ENCODE assay signal across 20 cellular contexts in genomic region chr19:8519388-8519787, GRCh38. TPM values are rescaled to one million over a fixed set of nuclear protein-coding genes. Genes with fewer than 3 reads are reported as not detected.
A peak's percentile ranks its signal among the peaks of the same experiment; 100 is the strongest.
DNase-seq lines count a peak whose midpoint lies in the region; ATAC-seq lines count a peak whose summit lies in the region.
"Had no signal": no experiment of that assay in that cellular context is flagged by ENCODE, and none has a peak within 500 bp of the region (broad histone marks: within the 10 kb centered on the region; RNA-seq: fewer than 3 reads in every experiment).

No MANE protein-coding gene starts in this region.

- POLR2A ChIA-PET in activated naive CD8-positive, alpha-beta T cell treated with anti-CD3 and anti-CD28 coated beads, Interleukin-2, amount 10 ng/mL, durations not matched to agents 7 days and 5 days (lab: Charles Lee) = interaction anchor here (7.5 to 7.9 kb wide), 2 partner anchors 52 to 59 kb away, joined by 60 to 107 read pairs; partner anchors contain the start of gene MYO1F
- POLR2A ChIA-PET in naive thymus-derived CD4-positive, alpha-beta T cell (lab: Charles Lee) = interaction anchor here (0.6 to 13.9 kb wide), 9 partner anchors 8 to 92 kb away, joined by 3 to 566 read pairs (median 4); partner anchors contain the start of gene MYO1F

- H3K36me3 ChIP-seq in naive thymus-derived CD4-positive, alpha-beta T cell (ENCODE audit: control insufficient read depth in 2 of 3, insufficient read depth in 3 of 3, low read length in 3 of 3) = peaks cover 0 to 2% (median 0%) of the 10 kb centered on the region in 3 experiments

- ATAC-seq in activated naive CD8-positive, alpha-beta T cell treated with anti-CD3 and anti-CD28 coated beads, Interleukin-2, amount 10 ng/mL, durations not matched to agents 7 days and 5 days (ENCODE audit: low read depth) = no peak
- ATAC-seq in T-helper 17 cell = no peak
- no peak for ATAC-seq in naive thymus-derived CD4-positive, alpha-beta T cell
- ATAC-seq in activated CD4-positive, CD25-positive, alpha-beta regulatory T cell treated with anti-CD3 and anti-CD28 coated beads, Interleukin-2, amount 50 U/mL, for 24 hours = no peak

- DNase-seq in T-helper 1 cell (no peak), T-helper 17 cell (no peak), NCI-H2081 treated with DMSO at 0.1 percent for 48 hours (lab: John Stamatoyannopoulos, UW) (no peak)
- no peak for DNase-seq in activated naive CD8-positive, alpha-beta T cell treated with anti-CD3 and anti-CD28 coated beads, Interleukin-2, amount 10 ng/mL, durations not matched to agents 7 days and 5 days
- no peak for DNase-seq in activated naive CD8-positive, alpha-beta T cell treated with anti-CD3 and anti-CD28 coated beads for 36 hours
- DNase-seq in naive thymus-derived CD4-positive, alpha-beta T cell = no peak
- DNase-seq: DMS 273 treated with DMSO at 0.1 percent for 48 hours, GF-D8, NCI-H187, NCI-H446, NCI-H69, SHP77 treated with DMSO at 0.1 percent for 48 hours had no signal

- CTCF ChIA-PET in naive thymus-derived CD4-positive, alpha-beta T cell (lab: Charles Lee) = interaction anchor here (2.6 to 8.3 kb wide), 2 partner anchors 51 to 60 kb away, joined by 14 to 147 read pairs; partner anchors contain the start of gene MYO1F

- H3K27ac ChIP-seq in naive thymus-derived CD4-positive, alpha-beta T cell (ENCODE audit: low read depth, low read length) = peak overlapping the region; percentile 61
- H3K27ac ChIP-seq: 22Rv1 had no signal

- no peaks in the 10 kb centered on the region for H3K9me3 Mint-ChIP-seq in T-helper 1 cell treated with Interleukin-12 subunit alpha and Interleukin-12 subunit beta and Interleukin-4 antibody, amounts not matched to agents 30 μg/mL and 1 μg/mL, for 36 hours
- no peaks in the 10 kb centered on the region for H3K9me3 Mint-ChIP-seq in activated naive CD8-positive, alpha-beta T cell treated with anti-CD3 and anti-CD28 coated beads, Interleukin-2, amount 10 ng/mL, durations not matched to agents 7 days and 5 days
- H3K9me3 Mint-ChIP-seq in activated naive CD8-positive, alpha-beta T cell treated with anti-CD3 and anti-CD28 coated beads for 36 hours = no peaks in the 10 kb centered on the region
- peaks cover 0 to 2% (median 0%) of the 10 kb centered on the region in 11 donors for H3K9me3 Mint-ChIP-seq in naive thymus-derived CD4-positive, alpha-beta T cell

- H3K4me1 Mint-ChIP-seq in T-helper 1 cell treated with Interleukin-12 subunit alpha and Interleukin-12 subunit beta and Interleukin-4 antibody, amounts not matched to agents 30 μg/mL and 1 μg/mL, for 36 hours (ENCODE audit: low read depth) = peaks cover 34% of the 10 kb centered on the region
- H3K4me1 Mint-ChIP-seq in activated naive CD8-positive, alpha-beta T cell treated with anti-CD3 and anti-CD28 coated beads, Interleukin-2, amount 10 ng/mL, durations not matched to agents 7 days and 5 days = peaks cover 34% of the 10 kb centered on the region
- peaks cover 21% of the 10 kb centered on the region for H3K4me1 Mint-ChIP-seq in activated naive CD8-positive, alpha-beta T cell treated with anti-CD3 and anti-CD28 coated beads for 36 hours
- peaks cover 35% of the 10 kb centered on the region for H3K4me1 Mint-ChIP-seq in T-helper 17 cell
- H3K4me1 Mint-ChIP-seq in naive thymus-derived CD4-positive, alpha-beta T cell = peaks cover 26 to 63% (median 42%) of the 10 kb centered on the region in 7 donors

- no peak overlapping the region for H3K4me3 ChIP-seq in naive thymus-derived CD4-positive, alpha-beta T cell (ENCODE audit: low read length)

- peaks cover 36% of the 10 kb centered on the region for H3K36me3 Mint-ChIP-seq in T-helper 1 cell treated with Interleukin-12 subunit alpha and Interleukin-12 subunit beta and Interleukin-4 antibody, amounts not matched to agents 30 μg/mL and 1 μg/mL, for 36 hours (ENCODE audit: low read depth)
- H3K36me3 Mint-ChIP-seq in activated naive CD8-positive, alpha-beta T cell treated with anti-CD3 and anti-CD28 coated beads, Interleukin-2, amount 10 ng/mL, durations not matched to agents 7 days and 5 days = peaks cover 11% of the 10 kb centered on the region
- no peaks in the 10 kb centered on the region for H3K36me3 Mint-ChIP-seq in activated naive CD8-positive, alpha-beta T cell treated with anti-CD3 and anti-CD28 coated beads for 36 hours
- H3K36me3 Mint-ChIP-seq in T-helper 17 cell (ENCODE audit: low read depth) = peaks cover 4% of the 10 kb centered on the region
- peaks cover 0 to 31% (median 0%) of the 10 kb centered on the region in 5 donors for H3K36me3 Mint-ChIP-seq in naive thymus-derived CD4-positive, alpha-beta T cell

- H3K9me3 ChIP-seq in T-helper 17 cell (ENCODE audit: control insufficient read depth, low read length, poor library complexity, severe bottlenecking) = no peaks in the 10 kb centered on the region
- no peaks in the 10 kb centered on the region for H3K9me3 ChIP-seq in naive thymus-derived CD4-positive, alpha-beta T cell (ENCODE audit: control insufficient read depth in 2 of 3, low read length in 3 of 3)

- H3K27me3 Mint-ChIP-seq in T-helper 1 cell treated with Interleukin-12 subunit alpha and Interleukin-12 subunit beta and Interleukin-4 antibody, amounts not matched to agents 30 μg/mL and 1 μg/mL, for 36 hours (ENCODE audit: low read depth) = no peaks in the 10 kb centered on the region
- no peaks in the 10 kb centered on the region for H3K27me3 Mint-ChIP-seq in activated naive CD8-positive, alpha-beta T cell treated with anti-CD3 and anti-CD28 coated beads, Interleukin-2, amount 10 ng/mL, durations not matched to agents 7 days and 5 days
- no peaks in the 10 kb centered on the region for H3K27me3 Mint-ChIP-seq in activated naive CD8-positive, alpha-beta T cell treated with anti-CD3 and anti-CD28 coated beads for 36 hours
- no peaks in the 10 kb centered on the region for H3K27me3 Mint-ChIP-seq in T-helper 17 cell
- H3K27me3 Mint-ChIP-seq in naive thymus-derived CD4-positive, alpha-beta T cell = no peaks in the 10 kb centered on the region
- H3K27me3 Mint-ChIP-seq: B cell had no signal

- H3K4me1 ChIP-seq in naive thymus-derived CD4-positive, alpha-beta T cell (ENCODE audit: control insufficient read depth in 2 of 2, insufficient read depth in 2 of 2, low read length in 2 of 2) = peaks cover 39 to 58% of the 10 kb centered on the region in 2 donors

- H3K4me3 Mint-ChIP-seq in T-helper 1 cell treated with Interleukin-12 subunit alpha and Interleukin-12 subunit beta and Interleukin-4 antibody, amounts not matched to agents 30 μg/mL and 1 μg/mL, for 36 hours = no peak overlapping the region
- H3K4me3 Mint-ChIP-seq in activated naive CD8-positive, alpha-beta T cell treated with anti-CD3 and anti-CD28 coated beads, Interleukin-2, amount 10 ng/mL, durations not matched to agents 7 days and 5 days = no peak overlapping the region
- no peak overlapping the region for H3K4me3 Mint-ChIP-seq in activated naive CD8-positive, alpha-beta T cell treated with anti-CD3 and anti-CD28 coated beads for 36 hours
- peak overlapping the region; percentile 88 for H3K4me3 Mint-ChIP-seq in T-helper 17 cell
- peak overlapping the region in 4 of 10 donors; percentile 9 to 86 (median 21) for H3K4me3 Mint-ChIP-seq in naive thymus-derived CD4-positive, alpha-beta T cell
- H3K4me3 Mint-ChIP-seq: B cell had no signal

- intact Hi-C loops in naive thymus-derived CD4-positive, alpha-beta T cell (cut with micrococcal nuclease) = loop anchor here (5.0 to 10.0 kb wide), 2 partner anchors 42 to 1585 kb away; partner anchors contain the start of genes ANGPTL6 (in 1 of the 2) and PPAN (in 1 of the 2)

- H3K27ac Mint-ChIP-seq in T-helper 1 cell treated with Interleukin-12 subunit alpha and Interleukin-12 subunit beta and Interleukin-4 antibody, amounts not matched to agents 30 μg/mL and 1 μg/mL, for 36 hours = peak overlapping the region; percentile 41
- peak overlapping the region; percentile 63 for H3K27ac Mint-ChIP-seq in activated naive CD8-positive, alpha-beta T cell treated with anti-CD3 and anti-CD28 coated beads, Interleukin-2, amount 10 ng/mL, durations not matched to agents 7 days and 5 days
- no peak overlapping the region for H3K27ac Mint-ChIP-seq in activated naive CD8-positive, alpha-beta T cell treated with anti-CD3 and anti-CD28 coated beads for 36 hours
- H3K27ac Mint-ChIP-seq in T-helper 17 cell = peak overlapping the region; percentile 99
- peak overlapping the region in 8 of 9 donors; percentile 76 to 100 (median 89) for H3K27ac Mint-ChIP-seq in naive thymus-derived CD4-positive, alpha-beta T cell

- no peaks in the 10 kb centered on the region for H3K27me3 ChIP-seq in naive thymus-derived CD4-positive, alpha-beta T cell (ENCODE audit: control insufficient read depth in 2 of 2, insufficient read depth in 2 of 2, low read length in 2 of 2)

RNA-seq across cellular contexts. Expression of gene ZNF414, which starts 5.4 kb away (rescaled TPM):
- 10 to 100 TPM; 38.2 to 40.5 TPM for total RNA-seq in activated naive CD8-positive, alpha-beta T cell treated with anti-CD3 and anti-CD28 coated beads, Interleukin-2, amount 10 ng/mL, durations not matched to agents 7 days and 5 days
- total RNA-seq in activated naive CD8-positive, alpha-beta T cell treated with anti-CD3 and anti-CD28 coated beads for 36 hours = 10 to 100 TPM; 21.2 to 23.4 TPM
- 10 to 100 TPM; 45.1 to 46.2 TPM for total RNA-seq in T-helper 17 cell
- total RNA-seq in naive thymus-derived CD4-positive, alpha-beta T cell = 10 to 100 TPM; 36.0 to 69.2 (median 60.8) TPM
- polyA plus RNA-seq in naive thymus-derived CD4-positive, alpha-beta T cell = 10 to 100 TPM; 20.2 to 25.4 TPM

RNA-seq across cellular contexts. Expression of gene PRAM1, which starts 16.9 kb away (rescaled TPM):
- 1 to 10 TPM; 2.3 to 2.5 TPM for total RNA-seq in activated naive CD8-positive, alpha-beta T cell treated with anti-CD3 and anti-CD28 coated beads, Interleukin-2, amount 10 ng/mL, durations not matched to agents 7 days and 5 days
- under 1 TPM; 0.33 to 0.68 TPM for total RNA-seq in activated naive CD8-positive, alpha-beta T cell treated with anti-CD3 and anti-CD28 coated beads for 36 hours
- 1 to 10 TPM; 5.2 to 7.4 TPM for total RNA-seq in T-helper 17 cell
- total RNA-seq in naive thymus-derived CD4-positive, alpha-beta T cell = 10 to 100 TPM in 2 of 5 experiments, 1 to 10 TPM in 3; 1.1 to 82.8 (median 3.9) TPM
- polyA plus RNA-seq in naive thymus-derived CD4-positive, alpha-beta T cell = under 1 TPM; 0.12 to 0.34 TPM
- total RNA-seq: Daoy, H4, HT1080 had no signal
- polyA plus RNA-seq: AG04450 had no signal

RNA-seq across cellular contexts. Expression of gene MYO1F, which starts 57.9 kb away (rescaled TPM):
- total RNA-seq in activated naive CD8-positive, alpha-beta T cell treated with anti-CD3 and anti-CD28 coated beads, Interleukin-2, amount 10 ng/mL, durations not matched to agents 7 days and 5 days = 100 to 1,000 TPM; 306 to 332 TPM
- 1 to 10 TPM; 4.5 to 4.8 TPM for total RNA-seq in activated naive CD8-positive, alpha-beta T cell treated with anti-CD3 and anti-CD28 coated beads for 36 hours
- 100 to 1,000 TPM; 270 to 305 TPM for total RNA-seq in T-helper 17 cell
- 100 to 1,000 TPM in 2 of 5 experiments, 10 to 100 TPM in 3; 25.5 to 472 (median 66.7) TPM for total RNA-seq in naive thymus-derived CD4-positive, alpha-beta T cell
- polyA plus RNA-seq in naive thymus-derived CD4-positive, alpha-beta T cell = 1 to 10 TPM in 1 of 2 donors, under 1 TPM in 1; 0.83 to 1.0 TPM
- total RNA-seq: Daoy, HT1080 had no signal

Comparison
In these comparisons a context has a peak if more than half of its experiments do, and no peak if none do; other contexts are left out.
1. RNA of gene MYO1F, which starts 57.9 kb away (total RNA-seq): 306 to 332 TPM in activated naive CD8-positive, alpha-beta T cell treated with anti-CD3 and anti-CD28 coated beads, Interleukin-2, amount 10 ng/mL, durations not matched to agents 7 days and 5 days, 270 to 305 TPM in T-helper 17 cell and 25.5 to 472 TPM in naive thymus-derived CD4-positive, alpha-beta T cell; 4.5 to 4.8 TPM in activated naive CD8-positive, alpha-beta T cell treated with anti-CD3 and anti-CD28 coated beads for 36 hours; every median in the first group is over 4 times any median in the second.